Comparison of ENCODE assay signal across 1 cellular context in genomic region chr19:4359627-4360000, GRCh38.
TF ChIP-seq lines count a peak whose summit lies in the region.

No MANE protein-coding gene starts in this region.

TF ChIP-seq in neural cell, 6 proteins besides CTCF, POLR2A, EP300 and RAD21 (continued from another document):
- TF ChIP-seq SMC3 (conservative IDR thresholded peaks at IDR 0.05; ENCODE audit: poor library complexity) (no peak), EZH2 (IDR thresholded peaks at IDR 0.05; ENCODE audit: borderline replicate concordance, insufficient read depth, low read length, poor library complexity, severe bottlenecking) (no peak), MXI1 (conservative IDR thresholded peaks at IDR 0.05; ENCODE audit: poor library complexity, severe bottlenecking) (no peak)
- TF ChIP-seq, protein P1, sequence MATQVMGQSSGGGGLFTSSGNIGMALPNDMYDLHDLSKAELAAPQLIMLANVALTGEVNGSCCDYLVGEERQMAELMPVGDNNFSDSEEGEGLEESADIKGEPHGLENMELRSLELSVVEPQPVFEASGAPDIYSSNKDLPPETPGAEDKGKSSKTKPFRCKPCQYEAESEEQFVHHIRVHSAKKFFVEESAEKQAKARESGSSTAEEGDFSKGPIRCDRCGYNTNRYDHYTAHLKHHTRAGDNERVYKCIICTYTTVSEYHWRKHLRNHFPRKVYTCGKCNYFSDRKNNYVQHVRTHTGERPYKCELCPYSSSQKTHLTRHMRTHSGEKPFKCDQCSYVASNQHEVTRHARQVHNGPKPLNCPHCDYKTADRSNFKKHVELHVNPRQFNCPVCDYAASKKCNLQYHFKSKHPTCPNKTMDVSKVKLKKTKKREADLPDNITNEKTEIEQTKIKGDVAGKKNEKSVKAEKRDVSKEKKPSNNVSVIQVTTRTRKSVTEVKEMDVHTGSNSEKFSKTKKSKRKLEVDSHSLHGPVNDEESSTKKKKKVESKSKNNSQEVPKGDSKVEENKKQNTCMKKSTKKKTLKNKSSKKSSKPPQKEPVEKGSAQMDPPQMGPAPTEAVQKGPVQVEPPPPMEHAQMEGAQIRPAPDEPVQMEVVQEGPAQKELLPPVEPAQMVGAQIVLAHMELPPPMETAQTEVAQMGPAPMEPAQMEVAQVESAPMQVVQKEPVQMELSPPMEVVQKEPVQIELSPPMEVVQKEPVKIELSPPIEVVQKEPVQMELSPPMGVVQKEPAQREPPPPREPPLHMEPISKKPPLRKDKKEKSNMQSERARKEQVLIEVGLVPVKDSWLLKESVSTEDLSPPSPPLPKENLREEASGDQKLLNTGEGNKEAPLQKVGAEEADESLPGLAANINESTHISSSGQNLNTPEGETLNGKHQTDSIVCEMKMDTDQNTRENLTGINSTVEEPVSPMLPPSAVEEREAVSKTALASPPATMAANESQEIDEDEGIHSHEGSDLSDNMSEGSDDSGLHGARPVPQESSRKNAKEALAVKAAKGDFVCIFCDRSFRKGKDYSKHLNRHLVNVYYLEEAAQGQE (IDR thresholded peaks at IDR 0.05; ENCODE audit: borderline replicate concordance): no peak
